In the genomic region with DNA sequence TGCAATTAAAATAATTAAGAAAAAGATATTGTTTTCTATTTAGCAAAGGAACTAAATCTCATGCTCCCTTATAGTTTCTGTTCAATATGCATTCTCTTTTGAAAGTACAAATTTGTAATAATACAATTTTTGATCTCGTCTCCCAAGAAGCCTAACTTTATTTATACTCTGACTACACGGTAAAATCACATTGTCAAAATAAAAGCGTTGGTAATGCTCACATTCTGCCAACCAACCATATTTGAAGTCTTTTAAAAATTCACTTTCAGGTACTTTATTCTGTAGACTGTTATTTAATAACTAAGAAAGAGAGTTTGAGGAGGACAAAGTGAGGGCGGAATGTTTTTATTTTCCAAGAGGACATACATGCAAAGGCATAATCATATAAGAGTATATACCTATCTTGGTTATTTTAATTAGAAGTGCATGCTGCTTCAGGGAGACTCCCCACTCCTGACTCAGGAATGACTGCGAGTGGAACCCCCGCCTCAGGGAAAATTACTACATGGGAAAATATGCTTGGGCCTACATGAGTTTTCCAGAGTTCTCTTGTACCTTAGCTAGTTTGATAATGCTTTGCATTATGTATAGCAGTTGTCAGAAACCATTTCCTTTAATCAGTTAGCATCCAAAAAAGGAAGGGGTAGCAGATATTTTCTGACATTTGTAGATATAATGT, we compare ENCODE assay signal across 9 cellular contexts. TPM values are rescaled to one million over a fixed set of nuclear protein-coding genes. Genes with fewer than 3 reads are reported as not detected.
DNase-seq lines count a peak whose midpoint lies in the region; ATAC-seq and TF ChIP-seq lines count a peak whose summit lies in the region.
"Had no signal": no experiment of that assay in that cellular context is flagged by ENCODE, and none has a peak within 500 bp of the region (broad histone marks: within the 10 kb centered on the region; RNA-seq: fewer than 3 reads in every experiment).

No MANE protein-coding gene starts in this region.

- peak; percentile 64 for DNase-seq in GM23248
- DNase-seq in PC-3, result peak; percentile 44
- no peak for DNase-seq in chondrocyte (ENCODE audit: low spot score)
- peak; percentile 28 for DNase-seq in renal cortical epithelial cell (ENCODE audit: low read depth)
- no peak for DNase-seq in HuH-7 (ENCODE audit: low spot score)
- DNase-seq: NCI-H1930, right cardiac atrium had no signal

- POLR2A ChIA-PET in PC-3 (lab: Charles Lee; ENCODE audit: unreplicated experiment), result no interaction called here

- peaks cover 19% of the 10 kb centered on the region for H3F3A ChIP-seq in GM23248 (ENCODE audit: insufficient read depth)
- no peaks in the 10 kb centered on the region for H3F3A ChIP-seq in PC-3 (ENCODE audit: low read length, unreplicated experiment)

- H3K36me3 Mint-ChIP-seq in chondrocyte (ENCODE audit: low read depth), result no peaks in the 10 kb centered on the region

- H3K4me3 ChIP-seq in GM23248 (no peak overlapping the region), PC-3 (ENCODE audit: low read length) (no peak overlapping the region)

- CTCF ChIA-PET in PC-3 (lab: Charles Lee), result no interaction called here

- peak overlapping the region; percentile 3 for H3K27ac ChIP-seq in GM23248
- H3K27ac ChIP-seq in PC-3 (ENCODE audit: low read length), result no peak overlapping the region; the same call in 1 of the 2 replicates

- no peak overlapping the region for H3K9ac ChIP-seq in GM23248
- H3K9ac ChIP-seq in PC-3 (ENCODE audit: low read length), result no peak overlapping the region

- H2AFZ ChIP-seq in GM23248 (no peak overlapping the region), PC-3 (ENCODE audit: low read length) (no peak overlapping the region)

- no peak for TF ChIP-seq CTCF in PC-3 (conservative IDR thresholded peaks at IDR 0.05; ENCODE audit: low read depth, low read length)
- no peak for TF ChIP-seq CTCF in chondrocyte (IDR thresholded peaks at IDR 0.05)

- H3K79me2 ChIP-seq in GM23248 (ENCODE audit: insufficient read depth), result peaks cover 97% of the 10 kb centered on the region
- H3K79me2 ChIP-seq in PC-3 (ENCODE audit: low read length), result peaks cover 97% of the 10 kb centered on the region

- intact Hi-C loops in PC-3 (cut with micrococcal nuclease), result loop anchor here (2.0 kb wide), 1 partner anchor 15 kb away; no protein-coding TSS in a partner anchor

- no peaks in the 10 kb centered on the region for H3K9me3 Mint-ChIP-seq in chondrocyte (ENCODE audit: low read depth)

- peak overlapping the region; percentile 57 for H3K4me2 ChIP-seq in GM23248 (ENCODE audit: unreplicated experiment)
- 0 out of 2 replicates have a peak overlapping the region, but pooled peaks have one; percentile 10 for H3K4me2 ChIP-seq in PC-3 (ENCODE audit: low read length)

- no peaks in the 10 kb centered on the region for H3K9me2 ChIP-seq in GM23248 (ENCODE audit: insufficient read depth)
- H3K9me2 ChIP-seq in PC-3 (replicated peaks; ENCODE audit: low read length), result no peaks in the 10 kb centered on the region

- H3K9me3 ChIP-seq in GM23248 (ENCODE audit: low read depth) (no peaks in the 10 kb centered on the region), PC-3 (ENCODE audit: low read length) (no peaks in the 10 kb centered on the region)

- no TSS peak for BruUV-seq in PC-3 (replicated peaks; lab: Mats Ljungman, UMichigan)

- WGBS in GM23248 (ENCODE audit: low coverage in 1 of 2, low lambda C conversion rate in 2 of 2, missing lambda C conversion rate in 2 of 2), 2 experiments, result 46 to 50% methylated on average over 6 of the region's 6 CpGs

- H3K36me3 ChIP-seq in GM23248 (ENCODE audit: low read depth) (no peaks in the 10 kb centered on the region), PC-3 (ENCODE audit: low read depth, low read length) (no peaks in the 10 kb centered on the region)

- peak; percentile 27; the same call in 1 of the 2 replicates for ATAC-seq in PC-3
- no peak for ATAC-seq in GM19351 (IDR thresholded peaks at IDR 0.05; ENCODE audit: unreplicated experiment)
- no peak for ATAC-seq in HG03097 (IDR thresholded peaks at IDR 0.05; ENCODE audit: low FRiP score, unreplicated experiment)
- ATAC-seq: right cardiac atrium had no signal

- H3K4me1 Mint-ChIP-seq in chondrocyte (ENCODE audit: low read depth), result peaks cover 59% of the 10 kb centered on the region

- in situ Hi-C loops in GM23248 (cut with MboI), result no loop called here

- H3K4me1 ChIP-seq in GM23248 (ENCODE audit: insufficient read depth), result peaks cover 74% of the 10 kb centered on the region
- peaks cover 28% of the 10 kb centered on the region for H3K4me1 ChIP-seq in PC-3 (ENCODE audit: insufficient read depth, low read length)

- peak overlapping the region; percentile 82 for H3K27ac Mint-ChIP-seq in chondrocyte (ENCODE audit: unreplicated experiment)

- H4K20me1 ChIP-seq in GM23248 (ENCODE audit: insufficient read depth) (peaks cover 4% of the 10 kb centered on the region; the same call in 1 of the 2 replicates), PC-3 (ENCODE audit: low read length) (peaks cover 72% of the 10 kb centered on the region)

- H3K27me3 Mint-ChIP-seq in chondrocyte (ENCODE audit: low read depth), result no peaks in the 10 kb centered on the region

- no peak overlapping the region for H3K4me3 Mint-ChIP-seq in chondrocyte (ENCODE audit: unreplicated experiment)

- H3K27me3 ChIP-seq in GM23248 (replicated peaks; ENCODE audit: insufficient read depth) (no peaks in the 10 kb centered on the region), PC-3 (ENCODE audit: low read length) (no peaks in the 10 kb centered on the region)

RNA-seq across cellular contexts. Expression of a gene that starts 19.3 kb away (rescaled TPM):
- 251 and 262 TPM in 2 replicates for total RNA-seq in GM23248 (2014; rRNA removed; shearing (Covaris generic))
- polyA plus RNA-seq in GM23248 (2016; fragmentation: Nextera tagmentation; extraction: Ambion mirVana), result 81.7 and 89.5 TPM in 2 replicates
- total RNA-seq in PC-3 (2014; rRNA removed) (150 and 161 TPM in 2 replicates), chondrocyte (164 to 177 TPM (median 166 TPM) in 3 replicates), renal cortical epithelial cell (76.8 and 110 TPM in 2 replicates)

Comparison
In these comparisons a context has a peak if more than half of its experiments do, and no peak if none do; other contexts are left out.
1. DNase-seq: peak in GM23248 (single experiment), PC-3 (single experiment) and renal cortical epithelial cell (single experiment); none in chondrocyte (single experiment) and HuH-7 (single experiment).